ENCODE assay signal across 8 cellular contexts in genomic region chr21:42061866-42062542, GRCh38. TPM values are rescaled to one million over a fixed set of nuclear protein-coding genes. Genes with fewer than 3 reads are reported as not detected.
DNase-seq lines count a peak whose midpoint lies in the region; ATAC-seq, FAIRE-seq and TF ChIP-seq lines count a peak whose summit lies in the region.

No MANE protein-coding gene starts in this region.

- no peak overlapping the region for H3K9ac ChIP-seq in HepG2 (ENCODE audit: insufficient read depth, low read depth, low read length)

- H3K4me2 ChIP-seq in HepG2 (ENCODE audit: low read depth, low read length): no peak overlapping the region

- H2AFZ ChIP-seq in HepG2 (ENCODE audit: low read length): no peak overlapping the region

- peaks cover 17% of the 10 kb centered on the region for H3K4me1 ChIP-seq in HepG2 (ENCODE audit: insufficient read depth, low read length)

- peak; percentile 45 for ATAC-seq in HG03159 (IDR thresholded peaks at IDR 0.05; ENCODE audit: unreplicated experiment)
- peak; percentile 16; the same call in 1 of the 3 replicates for ATAC-seq in HepG2

- H3K27me3 ChIP-seq in HepG2 (ENCODE audit: control insufficient read depth in 1 of 2, insufficient read depth in 2 of 2, low read length in 2 of 2): peaks cover 14 to 84% of the 10 kb centered on the region in 2 experiments

- CTCF ChIA-PET in HepG2 (lab: Yijun Ruan, JAX; ENCODE audit: low intra/inter-chr PET ratio, low total read pairs): no interaction called here

- no peaks in the 10 kb centered on the region for H3K79me2 ChIP-seq in HepG2 (ENCODE audit: insufficient read depth, low read length)

- no TSS peak for BruUV-seq in HepG2 (replicated peaks; lab: Mats Ljungman, UMichigan)

- no peak for FAIRE-seq in HepG2 (lab: Jason Lieb, UNC)

- in situ Hi-C loops in HepG2 (cut with HindIII; ENCODE audit: extremely low pct_ligation_motif_present, low pct_unique_long_range_greater_than_20kb): no loop called here
- in situ Hi-C loops in GM13976 (cut with MboI; ENCODE audit: low sequenced_read_pairs, unreplicated experiment): no loop called here

- no peaks in the 10 kb centered on the region for H4K20me1 ChIP-seq in HepG2 (ENCODE audit: insufficient read depth, low read length)

- TF ChIP-seq EP300 in HepG2 (IDR thresholded peaks at IDR 0.05; ENCODE audit: low read depth in 2 of 2, low read length in 2 of 2) (no peak), HepG2 (CRISPR knock-in tag; IDR thresholded peaks at IDR 0.05; ENCODE audit: borderline replicate concordance) (no peak)

- TF ChIP-seq CTCF in HepG2 (CRISPR knock-in tag; IDR thresholded peaks at IDR 0.05): no peak
- no peak for TF ChIP-seq CTCF in GM13976 (IDR thresholded peaks at IDR 0.05; ENCODE audit: borderline replicate concordance, control extremely low read depth, extremely low read depth, insufficient read depth, missing control alignments)

- POLR2A ChIA-PET in HepG2 (lab: Yijun Ruan, JAX): no interaction called here

- DNase-seq in NCI-H1436 (lab: John Stamatoyannopoulos, UW) (peak; percentile 32), NCI-H1436 treated with DMSO at 0.1 percent for 48 hours (lab: John Stamatoyannopoulos, UW) (no peak), HepG2 (ENCODE audit: low spot score) (no peak), head of caudate nucleus (no peak), GM13976 (ENCODE audit: low spot score) (no peak), globus pallidus (ENCODE audit: low spot score) (no peak)
- peak; percentile 53 for DNase-seq in activated CD4-positive, CD25-positive, alpha-beta regulatory T cell treated with anti-CD3 and anti-CD28 coated beads, Interleukin-2, amount 50 U/mL, for 16 hours (ENCODE audit: low read depth, low spot score)

- no peaks in the 10 kb centered on the region for H3K36me3 ChIP-seq in HepG2 (replicated peaks in 1 of 2; ENCODE audit: control insufficient read depth in 1 of 2, insufficient read depth in 2 of 2, low read length in 2 of 2)

- 51% methylated on average over 18 of the region's 19 CpGs for WGBS in HepG2 (ENCODE audit: low lambda C conversion rate)

- TF ChIP-seq POLR2A in HepG2 (IDR thresholded peaks at IDR 0.05; ENCODE audit: insufficient read depth in 1 of 2, low read depth in 2 of 2, low read length in 2 of 2): no peak

- no peak for TF ChIP-seq RAD21 in HepG2 (CRISPR knock-in tag; IDR thresholded peaks at IDR 0.05)

- intact Hi-C loops in HepG2 (cut with micrococcal nuclease; ENCODE audit: unreplicated experiment): no loop called here
- intact Hi-C loops in head of caudate nucleus (cut with DNase I): no loop called here

- no peak overlapping the region for H3K4me3 ChIP-seq in HepG2 (replicated peaks in 1 of 3; ENCODE audit: insufficient read depth in 1 of 3, low read depth in 2 of 3, low read length in 3 of 3)

- no peak overlapping the region for H3K27ac ChIP-seq in HepG2 (ENCODE audit: extremely low read length, insufficient read depth, low read length)

- no peaks in the 10 kb centered on the region for H3K9me3 ChIP-seq in HepG2 (ENCODE audit: low read length)

TF ChIP-seq in HepG2, 621 proteins besides CTCF, POLR2A, EP300 and RAD21:
- no peak for TF ChIP-seq TFE3 (CRISPR knock-in tag; IDR thresholded peaks at IDR 0.05)
- no peak for TF ChIP-seq RFX5 (IDR thresholded peaks at IDR 0.05; ENCODE audit: low read depth, low read length)
- TF ChIP-seq CENPT (CRISPR knock-in tag; IDR thresholded peaks at IDR 0.05; ENCODE audit: low read depth): no peak
- TF ChIP-seq ZNF451 (CRISPR knock-in tag; IDR thresholded peaks at IDR 0.05): no peak
- no peak for TF ChIP-seq EZH2 (conservative IDR thresholded peaks at IDR 0.05; ENCODE audit: low read depth, low read length)
- no peak for TF ChIP-seq SSRP1 (CRISPR knock-in tag; IDR thresholded peaks at IDR 0.05)

RNA-seq across cellular contexts. Expression of gene UMODL1, which starts 9.1 kb away (rescaled TPM):
- not detected in 2 replicates for total RNA-seq in HepG2 (2016; rRNA removed; fragmentation: Illumina TruSeq; extraction: Trizol)
- not detected in 2 replicates for total RNA-seq in HepG2 (2016; cell fraction: cytosol; rRNA removed; fragmentation: Illumina TruSeq; extraction: Trizol; ENCODE audit: low read depth)
- not detected in 2 replicates for total RNA-seq in HepG2 (2016; cell fraction: insoluble cytoplasmic fraction; rRNA removed; fragmentation: Illumina TruSeq; extraction: Trizol)
- not detected in 2 replicates for total RNA-seq in HepG2 (2016; cell fraction: membrane; rRNA removed; fragmentation: Illumina TruSeq; extraction: Trizol)
- not detected in 2 replicates for total RNA-seq in HepG2 (2016; cell fraction: nucleus; rRNA removed; fragmentation: Illumina TruSeq; extraction: Trizol)
- not detected in 2 replicates for polyA plus RNA-seq in HepG2 (2011; rRNA removed)
- polyA plus RNA-seq in HepG2 (2011; cell fraction: cytosol; rRNA removed): not detected in 2 replicates
- not detected in 2 replicates for polyA plus RNA-seq in HepG2 (2011; cell fraction: nucleus; rRNA removed)
- not detected in 2 replicates for polyA plus RNA-seq in HepG2 (2012)
- not detected in 2 replicates for polyA plus RNA-seq in HepG2 (2016; cell fraction: cytosol; fragmentation: Illumina TruSeq; extraction: Trizol; ENCODE audit: low read depth)
- not detected in 2 replicates for polyA plus RNA-seq in HepG2 (2016; cell fraction: insoluble cytoplasmic fraction; fragmentation: Illumina TruSeq; extraction: Trizol; ENCODE audit: low read depth)
- not detected in 2 replicates for polyA plus RNA-seq in HepG2 (2016; cell fraction: membrane; fragmentation: Illumina TruSeq; extraction: Trizol; ENCODE audit: low read depth)
- polyA plus RNA-seq in HepG2 (2016; cell fraction: nucleus; fragmentation: Illumina TruSeq; extraction: Trizol; ENCODE audit: insufficient read depth, low read depth): not detected in 2 replicates
- not detected in 2 replicates for polyA minus RNA-seq in HepG2 (2011; rRNA and poly(A)+ RNA removed; ENCODE audit: low replicate concordance)
- polyA minus RNA-seq in HepG2 (2011; cell fraction: cytosol; rRNA and poly(A)+ RNA removed): not detected in 2 replicates
- polyA minus RNA-seq in HepG2 (2011; cell fraction: nucleus; rRNA and poly(A)+ RNA removed): not detected in 2 replicates

RNA-seq across cellular contexts. Expression of gene ZBTB21, which starts 51.8 kb away (rescaled TPM):
- total RNA-seq in HepG2 (2016; rRNA removed; fragmentation: Illumina TruSeq; extraction: Trizol): 6.1 and 7.7 TPM in 2 replicates
- 0.97 and 1.3 TPM in 2 replicates for total RNA-seq in HepG2 (2016; cell fraction: cytosol; rRNA removed; fragmentation: Illumina TruSeq; extraction: Trizol; ENCODE audit: low read depth)
- 5.5 and 8.3 TPM in 2 replicates for total RNA-seq in HepG2 (2016; cell fraction: insoluble cytoplasmic fraction; rRNA removed; fragmentation: Illumina TruSeq; extraction: Trizol)
- 3.0 and 3.4 TPM in 2 replicates for total RNA-seq in HepG2 (2016; cell fraction: membrane; rRNA removed; fragmentation: Illumina TruSeq; extraction: Trizol)
- total RNA-seq in HepG2 (2016; cell fraction: nucleus; rRNA removed; fragmentation: Illumina TruSeq; extraction: Trizol): 8.5 and 10.3 TPM in 2 replicates
- 2.5 and 4.5 TPM in 2 replicates for polyA plus RNA-seq in HepG2 (2011; rRNA removed)
- 1.6 and 2.3 TPM in 2 replicates for polyA plus RNA-seq in HepG2 (2011; cell fraction: cytosol; rRNA removed)
- 4.3 and 8.3 TPM in 2 replicates for polyA plus RNA-seq in HepG2 (2011; cell fraction: nucleus; rRNA removed)
- 3.7 and 5.1 TPM in 2 replicates for polyA plus RNA-seq in HepG2 (2012)
- 0.25 TPM in 2 replicates for polyA plus RNA-seq in HepG2 (2016; cell fraction: cytosol; fragmentation: Illumina TruSeq; extraction: Trizol; ENCODE audit: low read depth)
- 5.7 and 5.8 TPM in 2 replicates for polyA plus RNA-seq in HepG2 (2016; cell fraction: insoluble cytoplasmic fraction; fragmentation: Illumina TruSeq; extraction: Trizol; ENCODE audit: low read depth)
- polyA plus RNA-seq in HepG2 (2016; cell fraction: membrane; fragmentation: Illumina TruSeq; extraction: Trizol; ENCODE audit: low read depth): 0.60 and 0.90 TPM in 2 replicates
- 8.0 and 9.0 TPM in 2 replicates for polyA plus RNA-seq in HepG2 (2016; cell fraction: nucleus; fragmentation: Illumina TruSeq; extraction: Trizol; ENCODE audit: insufficient read depth, low read depth)
- polyA minus RNA-seq in HepG2 (2011; rRNA and poly(A)+ RNA removed; ENCODE audit: low replicate concordance): 6.1 and 21.7 TPM in 2 replicates
- 4.0 and 6.0 TPM in 2 replicates for polyA minus RNA-seq in HepG2 (2011; cell fraction: cytosol; rRNA and poly(A)+ RNA removed)
- 14.5 and 16.0 TPM in 2 replicates for polyA minus RNA-seq in HepG2 (2011; cell fraction: nucleus; rRNA and poly(A)+ RNA removed)

Comparison
In these comparisons a context has a peak if more than half of its experiments do, and no peak if none do; other contexts are left out.
1. DNase-seq: peak in NCI-H1436 (single experiment) and activated CD4-positive, CD25-positive, alpha-beta regulatory T cell treated with anti-CD3 and anti-CD28 coated beads, Interleukin-2, amount 50 U/mL, for 16 hours (single experiment); none in NCI-H1436 treated with DMSO at 0.1 percent for 48 hours (single experiment), HepG2 (single experiment), head of caudate nucleus (0 of 42), GM13976 (single experiment) and globus pallidus (single experiment).